In genomic region chr13:114059946-114060860, GRCh38 we compare ENCODE assay signal across 11 cellular contexts.
DNase-seq lines count a peak whose midpoint lies in the region; ATAC-seq and TF ChIP-seq lines count a peak whose summit lies in the region.
"Had no signal": no experiment of that assay in that cellular context is flagged by ENCODE, and none has a peak within 500 bp of the region (broad histone marks: within the 10 kb centered on the region; RNA-seq: fewer than 3 reads in every experiment).

No MANE protein-coding gene starts in this region.

- CTCF ChIA-PET in activated naive CD4-positive, alpha-beta T cell treated with anti-CD3 and anti-CD28 coated beads for 36 hours (lab: Charles Lee), result interaction anchor here (0.5 kb wide), 1 partner anchor 786 kb away, joined by 3 read pairs; no protein-coding TSS in a partner anchor
- CTCF ChIA-PET in naive thymus-derived CD4-positive, alpha-beta T cell (lab: Charles Lee), result interaction anchor here (1.1 kb wide), 1 partner anchor 51 kb away, joined by 3 read pairs; no protein-coding TSS in a partner anchor

- no peak for DNase-seq in activated naive CD4-positive, alpha-beta T cell treated with anti-CD3 and anti-CD28 coated beads for 36 hours
- DNase-seq in activated naive CD4-positive, alpha-beta T cell treated with anti-CD3 and anti-CD28 coated beads, Interleukin-2, amount 50 U/mL, for 72 hours (ENCODE audit: low spot score in 2 of 2), result no peak
- DNase-seq in ascending aorta (ENCODE audit: low spot score in 2 of 2) (no peak), tibial artery (no peak), T-helper 9 cell (no peak), nephron progenitor cell (no peak)
- no peak for DNase-seq in naive thymus-derived CD4-positive, alpha-beta T cell
- DNase-seq: cerebellar nuclear complex had no signal

- H3K9me3 Mint-ChIP-seq in activated naive CD4-positive, alpha-beta T cell treated with anti-CD3 and anti-CD28 coated beads for 36 hours, result no peaks in the 10 kb centered on the region
- no peaks in the 10 kb centered on the region for H3K9me3 Mint-ChIP-seq in activated naive CD4-positive, alpha-beta T cell treated with anti-CD3 and anti-CD28 coated beads, Interleukin-2, amount 50 U/mL, for 72 hours
- H3K9me3 Mint-ChIP-seq in naive thymus-derived CD4-positive, alpha-beta T cell, result peaks cover 0 to 2% (median 0%) of the 10 kb centered on the region in 11 donors
- H3K9me3 Mint-ChIP-seq in nephron progenitor cell, result no peaks in the 10 kb centered on the region

- no peak for ATAC-seq in activated naive CD4-positive, alpha-beta T cell treated with anti-CD3 and anti-CD28 coated beads, Interleukin-2, amount 50 U/mL, for 72 hours
- ATAC-seq in naive thymus-derived CD4-positive, alpha-beta T cell, result no peak
- no peak for ATAC-seq in HG03571 (IDR thresholded peaks at IDR 0.05; ENCODE audit: unreplicated experiment)
- ATAC-seq: esophagus mucosa had no signal

- H3K36me3 ChIP-seq in ascending aorta (peaks cover 3 to 4% of the 10 kb centered on the region in 2 donors), tibial artery (peaks cover 0 to 6% (median 5%) of the 10 kb centered on the region in 3 donors)
- peaks cover 12 to 81% (median 22%) of the 10 kb centered on the region in 3 experiments for H3K36me3 ChIP-seq in naive thymus-derived CD4-positive, alpha-beta T cell (ENCODE audit: control insufficient read depth in 2 of 3, insufficient read depth in 3 of 3, low read length in 3 of 3)
- H3K36me3 ChIP-seq: thyroid gland had no signal

- H3K27ac ChIP-seq in ascending aorta, result peak overlapping the region; percentile 36 to 55
- no peak overlapping the region for H3K27ac ChIP-seq in naive thymus-derived CD4-positive, alpha-beta T cell (ENCODE audit: low read depth, low read length)
- H3K27ac ChIP-seq in tibial artery, result peak overlapping the region; percentile 30 to 98
- H3K27ac ChIP-seq: thyroid gland had no signal

- peak overlapping the region; percentile 81 for H3K27ac Mint-ChIP-seq in activated naive CD4-positive, alpha-beta T cell treated with anti-CD3 and anti-CD28 coated beads for 36 hours
- H3K27ac Mint-ChIP-seq in activated naive CD4-positive, alpha-beta T cell treated with anti-CD3 and anti-CD28 coated beads, Interleukin-2, amount 50 U/mL, for 72 hours, result peak overlapping the region in 1 of 2 donors; percentile 90
- H3K27ac Mint-ChIP-seq in naive thymus-derived CD4-positive, alpha-beta T cell, result peak overlapping the region in 7 of 9 donors; percentile 60 to 86 (median 78)
- no peak overlapping the region for H3K27ac Mint-ChIP-seq in nephron progenitor cell

- POLR2A ChIA-PET in naive thymus-derived CD4-positive, alpha-beta T cell (lab: Charles Lee), result no interaction called here

- intact Hi-C loops in activated naive CD4-positive, alpha-beta T cell treated with anti-CD3 and anti-CD28 coated beads for 36 hours (cut with micrococcal nuclease), result loop anchor here (10.0 kb wide), 1 partner anchor 855 kb away; the partner anchor contains the start of genes CUL4A and PCID2
- intact Hi-C loops in ascending aorta (cut with DNase I), result loop anchor here (5.0 kb wide), 1 partner anchor 858 kb away; no protein-coding TSS in a partner anchor
- intact Hi-C loops in naive thymus-derived CD4-positive, alpha-beta T cell (cut with micrococcal nuclease), result no loop called here
- intact Hi-C loops in tibial artery (cut with DNase I; ENCODE audit: low total_unique reads), result no loop called here

- H3K9me3 ChIP-seq in ascending aorta (no peaks in the 10 kb centered on the region), tibial artery (no peaks in the 10 kb centered on the region)
- no peaks in the 10 kb centered on the region for H3K9me3 ChIP-seq in naive thymus-derived CD4-positive, alpha-beta T cell (ENCODE audit: control insufficient read depth in 2 of 3, low read length in 3 of 3)
- H3K9me3 ChIP-seq: thyroid gland had no signal

- peaks cover 58% of the 10 kb centered on the region for H3K4me1 Mint-ChIP-seq in activated naive CD4-positive, alpha-beta T cell treated with anti-CD3 and anti-CD28 coated beads for 36 hours (ENCODE audit: low read depth)
- peaks cover 18 to 82% (median 61%) of the 10 kb centered on the region in 7 donors for H3K4me1 Mint-ChIP-seq in naive thymus-derived CD4-positive, alpha-beta T cell
- H3K4me1 Mint-ChIP-seq in nephron progenitor cell, result peaks cover 67% of the 10 kb centered on the region

- H3K4me1 ChIP-seq in ascending aorta (peaks cover 29 to 41% of the 10 kb centered on the region in 2 donors), tibial artery (peaks cover 5 to 47% (median 29%) of the 10 kb centered on the region in 4 donors)
- peaks cover 17 to 38% of the 10 kb centered on the region in 2 donors for H3K4me1 ChIP-seq in naive thymus-derived CD4-positive, alpha-beta T cell (ENCODE audit: control insufficient read depth in 2 of 2, insufficient read depth in 2 of 2, low read length in 2 of 2)

- H3K27me3 Mint-ChIP-seq in activated naive CD4-positive, alpha-beta T cell treated with anti-CD3 and anti-CD28 coated beads for 36 hours (ENCODE audit: low read depth), result no peaks in the 10 kb centered on the region
- H3K27me3 Mint-ChIP-seq in naive thymus-derived CD4-positive, alpha-beta T cell, result no peaks in the 10 kb centered on the region
- peaks cover 3% of the 10 kb centered on the region for H3K27me3 Mint-ChIP-seq in nephron progenitor cell (ENCODE audit: low read depth, poor library complexity)

- no peak for TF ChIP-seq CTCF in ascending aorta (IDR thresholded peaks at IDR 0.05)
- TF ChIP-seq CTCF in tibial artery (IDR thresholded peaks at IDR 0.05), result no peak
- TF ChIP-seq CTCF in nephron progenitor cell (IDR thresholded peaks at IDR 0.05), result no peak

- H3K27me3 ChIP-seq in ascending aorta, result no peaks in the 10 kb centered on the region
- H3K27me3 ChIP-seq in naive thymus-derived CD4-positive, alpha-beta T cell (ENCODE audit: control insufficient read depth in 2 of 2, insufficient read depth in 2 of 2, low read length in 2 of 2), result no peaks in the 10 kb centered on the region
- H3K27me3 ChIP-seq in tibial artery, result no peaks in the 10 kb centered on the region
- H3K27me3 ChIP-seq: thyroid gland had no signal

- H3K4me3 ChIP-seq in ascending aorta (no peak overlapping the region), tibial artery (no peak overlapping the region)
- H3K4me3 ChIP-seq in naive thymus-derived CD4-positive, alpha-beta T cell (ENCODE audit: low read length), result no peak overlapping the region
- H3K4me3 ChIP-seq: thyroid gland had no signal

- peaks cover 15% of the 10 kb centered on the region for H3K36me3 Mint-ChIP-seq in activated naive CD4-positive, alpha-beta T cell treated with anti-CD3 and anti-CD28 coated beads for 36 hours (ENCODE audit: low read depth)
- peaks cover 6 to 9% of the 10 kb centered on the region in 2 donors for H3K36me3 Mint-ChIP-seq in activated naive CD4-positive, alpha-beta T cell treated with anti-CD3 and anti-CD28 coated beads, Interleukin-2, amount 50 U/mL, for 72 hours
- peaks cover 3 to 36% (median 9%) of the 10 kb centered on the region in 5 donors for H3K36me3 Mint-ChIP-seq in naive thymus-derived CD4-positive, alpha-beta T cell
- peaks cover 5% of the 10 kb centered on the region for H3K36me3 Mint-ChIP-seq in nephron progenitor cell (ENCODE audit: low read depth)

- no peak overlapping the region for H3K4me3 Mint-ChIP-seq in activated naive CD4-positive, alpha-beta T cell treated with anti-CD3 and anti-CD28 coated beads for 36 hours
- H3K4me3 Mint-ChIP-seq in naive thymus-derived CD4-positive, alpha-beta T cell, result peak overlapping the region in 5 of 10 donors; percentile 23 to 49 (median 34)
- H3K4me3 Mint-ChIP-seq in nephron progenitor cell, result no peak overlapping the region

Comparison
In these comparisons a context has a peak if more than half of its experiments do, and no peak if none do; other contexts are left out.
1. intact Hi-C loops: an anchor here in activated naive CD4-positive, alpha-beta T cell treated with anti-CD3 and anti-CD28 coated beads for 36 hours (10.0 kb wide) and ascending aorta (5.0 kb wide); none called in naive thymus-derived CD4-positive, alpha-beta T cell and tibial artery.